In genomic region chr9:127450831-127451680, GRCh38 we compare ENCODE assay signal across 1 cellular context.
TF ChIP-seq lines count a peak whose summit lies in the region.

Gene LRSAM1 (plus strand): TSS chr9:127451510. CDS start chr9:127454528, 3,018 bp downstream.
Gene RPL12 (minus strand): TSS chr9:127451406. CDS start chr9:127451317, 89 bp downstream.

TF ChIP-seq in WTC11, 78 proteins besides CTCF, POLR2A, EP300 and RAD21 (continued from another document):
- TF ChIP-seq IRF1 (CRISPR knock-in tag; IDR thresholded peaks at IDR 0.05) (no peak), PRDM15 (CRISPR knock-in tag; IDR thresholded peaks at IDR 0.05) (no peak), ZBTB21 (CRISPR knock-in tag; IDR thresholded peaks at IDR 0.05; ENCODE audit: borderline replicate concordance) (peak; percentile 85), TP53 (CRISPR knock-in tag; IDR thresholded peaks at IDR 0.05) (peak; percentile 68; the same call in 1 of the 2 replicates), RORB (CRISPR knock-in tag; IDR thresholded peaks at IDR 0.05) (0 out of 2 replicates have a peak, but pooled peaks have one; percentile 53), ZNF121 (CRISPR knock-in tag; IDR thresholded peaks at IDR 0.05) (no peak), NR1H2 (CRISPR knock-in tag; IDR thresholded peaks at IDR 0.05) (peak; percentile 73; the same call in 1 of the 2 replicates), ZBTB43 (CRISPR knock-in tag; IDR thresholded peaks at IDR 0.05) (peak; percentile 47; the same call in 1 of the 2 replicates), SMAD4 (CRISPR knock-in tag; IDR thresholded peaks at IDR 0.05) (0 out of 2 replicates have a peak, but pooled peaks have one; percentile 13), KAT7 (CRISPR knock-in tag; IDR thresholded peaks at IDR 0.05; ENCODE audit: borderline replicate concordance) (peak; percentile 93), FOXJ3 (CRISPR knock-in tag; IDR thresholded peaks at IDR 0.05; ENCODE audit: borderline replicate concordance) (no peak), ZNF263 (CRISPR knock-in tag; IDR thresholded peaks at IDR 0.05; ENCODE audit: low read depth) (no peak), IRF2 (CRISPR knock-in tag; IDR thresholded peaks at IDR 0.05; ENCODE audit: borderline replicate concordance, low read depth) (no peak), TEAD4 (CRISPR knock-in tag; IDR thresholded peaks at IDR 0.05) (peak; percentile 11; the same call in 1 of the 2 replicates), NFE2L1 (CRISPR knock-in tag; IDR thresholded peaks at IDR 0.05) (no peak), SP1 (CRISPR knock-in tag; conservative IDR thresholded peaks at IDR 0.05) (peak; percentile 89), ZNF416 (CRISPR knock-in tag; IDR thresholded peaks at IDR 0.05) (peak; percentile 32; the same call in 1 of the 2 replicates), ZNF219 (CRISPR knock-in tag; IDR thresholded peaks at IDR 0.05; ENCODE audit: borderline replicate concordance) (no peak), GRHL2 (CRISPR knock-in tag; IDR thresholded peaks at IDR 0.05; ENCODE audit: insufficient replicate concordance, severe bottlenecking) (no peak), JAZF1 (CRISPR knock-in tag; IDR thresholded peaks at IDR 0.05) (no peak), ZNF317 (CRISPR knock-in tag; IDR thresholded peaks at IDR 0.05; ENCODE audit: borderline replicate concordance, low read depth) (no peak), PRRX2 (CRISPR knock-in tag; IDR thresholded peaks at IDR 0.05) (no peak), ZNF671 (CRISPR knock-in tag; IDR thresholded peaks at IDR 0.05) (peak; percentile 90; the same call in 1 of the 2 replicates), ATF1 (CRISPR knock-in tag; IDR thresholded peaks at IDR 0.05) (no peak; the same call in 1 of the 2 replicates), ZNF512 (CRISPR knock-in tag; IDR thresholded peaks at IDR 0.05; ENCODE audit: borderline replicate concordance) (no peak), ZNF425 (CRISPR knock-in tag; conservative IDR thresholded peaks at IDR 0.05) (0 out of 2 replicates have a peak, but pooled peaks have one; percentile 74), GABPB1 (CRISPR knock-in tag; IDR thresholded peaks at IDR 0.05) (peak; percentile 84), STAT6 (CRISPR knock-in tag; conservative IDR thresholded peaks at IDR 0.05; ENCODE audit: low read depth) (no peak)
- TF ChIP-seq, protein P1, sequence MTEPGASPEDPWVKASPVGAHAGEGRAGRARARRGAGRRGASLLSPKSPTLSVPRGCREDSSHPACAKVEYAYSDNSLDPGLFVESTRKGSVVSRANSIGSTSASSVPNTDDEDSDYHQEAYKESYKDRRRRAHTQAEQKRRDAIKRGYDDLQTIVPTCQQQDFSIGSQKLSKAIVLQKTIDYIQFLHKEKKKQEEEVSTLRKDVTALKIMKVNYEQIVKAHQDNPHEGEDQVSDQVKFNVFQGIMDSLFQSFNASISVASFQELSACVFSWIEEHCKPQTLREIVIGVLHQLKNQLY (CRISPR knock-in tag; IDR thresholded peaks at IDR 0.05): 0 out of 2 replicates have a peak, but pooled peaks have one; percentile 50
- TF ChIP-seq, protein P2, sequence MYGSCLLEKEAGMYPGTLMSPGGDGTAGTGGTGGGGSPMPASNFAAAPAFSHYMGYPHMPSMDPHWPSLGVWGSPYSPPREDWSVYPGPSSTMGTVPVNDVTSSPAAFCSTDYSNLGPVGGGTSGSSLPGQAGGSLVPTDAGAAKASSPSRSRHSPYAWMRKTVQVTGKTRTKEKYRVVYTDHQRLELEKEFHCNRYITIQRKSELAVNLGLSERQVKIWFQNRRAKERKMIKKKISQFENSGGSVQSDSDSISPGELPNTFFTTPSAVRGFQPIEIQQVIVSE (CRISPR knock-in tag; IDR thresholded peaks at IDR 0.05; ENCODE audit: borderline replicate concordance): no peak
- TF ChIP-seq, protein P3, sequence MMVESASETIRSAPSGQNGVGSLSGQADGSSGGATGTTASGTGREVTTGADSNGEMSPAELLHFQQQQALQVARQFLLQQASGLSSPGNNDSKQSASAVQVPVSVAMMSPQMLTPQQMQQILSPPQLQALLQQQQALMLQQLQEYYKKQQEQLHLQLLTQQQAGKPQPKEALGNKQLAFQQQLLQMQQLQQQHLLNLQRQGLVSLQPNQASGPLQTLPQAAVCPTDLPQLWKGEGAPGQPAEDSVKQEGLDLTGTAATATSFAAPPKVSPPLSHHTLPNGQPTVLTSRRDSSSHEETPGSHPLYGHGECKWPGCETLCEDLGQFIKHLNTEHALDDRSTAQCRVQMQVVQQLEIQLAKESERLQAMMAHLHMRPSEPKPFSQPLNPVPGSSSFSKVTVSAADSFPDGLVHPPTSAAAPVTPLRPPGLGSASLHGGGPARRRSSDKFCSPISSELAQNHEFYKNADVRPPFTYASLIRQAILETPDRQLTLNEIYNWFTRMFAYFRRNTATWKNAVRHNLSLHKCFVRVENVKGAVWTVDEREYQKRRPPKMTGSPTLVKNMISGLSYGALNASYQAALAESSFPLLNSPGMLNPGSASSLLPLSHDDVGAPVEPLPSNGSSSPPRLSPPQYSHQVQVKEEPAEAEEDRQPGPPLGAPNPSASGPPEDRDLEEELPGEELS (CRISPR knock-in tag; IDR thresholded peaks at IDR 0.05): peak; percentile 45; the same call in 1 of the 2 replicates
- TF ChIP-seq, protein P4, sequence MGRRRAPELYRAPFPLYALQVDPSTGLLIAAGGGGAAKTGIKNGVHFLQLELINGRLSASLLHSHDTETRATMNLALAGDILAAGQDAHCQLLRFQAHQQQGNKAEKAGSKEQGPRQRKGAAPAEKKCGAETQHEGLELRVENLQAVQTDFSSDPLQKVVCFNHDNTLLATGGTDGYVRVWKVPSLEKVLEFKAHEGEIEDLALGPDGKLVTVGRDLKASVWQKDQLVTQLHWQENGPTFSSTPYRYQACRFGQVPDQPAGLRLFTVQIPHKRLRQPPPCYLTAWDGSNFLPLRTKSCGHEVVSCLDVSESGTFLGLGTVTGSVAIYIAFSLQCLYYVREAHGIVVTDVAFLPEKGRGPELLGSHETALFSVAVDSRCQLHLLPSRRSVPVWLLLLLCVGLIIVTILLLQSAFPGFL (CRISPR knock-in tag; IDR thresholded peaks at IDR 0.05; ENCODE audit: borderline replicate concordance): peak; percentile 79; the same call in 1 of the 2 replicates
TF ChIP-seq in WTC11: peak in this region for 38.
